22 cellular contexts compared by ENCODE assay signal in genomic region chr4:141746026-141746425, GRCh38.
DNase-seq lines count a peak whose midpoint lies in the region; ATAC-seq and TF ChIP-seq lines count a peak whose summit lies in the region.
"Had no signal": no experiment of that assay in that cellular context is flagged by ENCODE, and none has a peak within 500 bp of the region (broad histone marks: within the 10 kb centered on the region; RNA-seq: fewer than 3 reads in every experiment).

No MANE protein-coding gene starts in this region.

- H3K9ac ChIP-seq in PC-3 (ENCODE audit: low read length) (no peak overlapping the region), MM.1S (ENCODE audit: low read length) (no peak overlapping the region)
- H3K9ac ChIP-seq: BLaER1 treated with 17β-estradiol and CSF1 and Interleukin-3, amounts not matched to agents 10 nM and 100 nM had no signal

- POLR2A ChIA-PET in PC-3 (lab: Charles Lee; ENCODE audit: unreplicated experiment) = no interaction called here

- intact Hi-C loops in PC-3 (cut with micrococcal nuclease) = no loop called here

- no peaks in the 10 kb centered on the region for H3F3A ChIP-seq in PC-3 (ENCODE audit: low read length, unreplicated experiment)
- H3F3A ChIP-seq in MM.1S (ENCODE audit: insufficient read depth, low read length) = no peaks in the 10 kb centered on the region

- CTCF ChIA-PET in PC-3 (lab: Charles Lee) = no interaction called here

- no peaks in the 10 kb centered on the region for H3K9me2 ChIP-seq in PC-3 (replicated peaks; ENCODE audit: low read length)
- H3K9me2 ChIP-seq in MM.1S (replicated peaks; ENCODE audit: insufficient read depth, low read length) = no peaks in the 10 kb centered on the region

- TF ChIP-seq CTCF in PC-3 (conservative IDR thresholded peaks at IDR 0.05; ENCODE audit: low read depth, low read length) = no peak
- TF ChIP-seq CTCF in fibroblast of the aortic adventitia (IDR thresholded peaks at IDR 0.05; ENCODE audit: insufficient read depth, low read length) = no peak
- no peak for TF ChIP-seq CTCF in MM.1S (IDR thresholded peaks at IDR 0.05; ENCODE audit: low read length)

- H3K36me3 ChIP-seq in PC-3 (ENCODE audit: low read depth, low read length) = no peaks in the 10 kb centered on the region
- no peaks in the 10 kb centered on the region for H3K36me3 ChIP-seq in MM.1S (replicated peaks; ENCODE audit: insufficient read depth, low read length)
- H3K36me3 ChIP-seq: BLaER1 treated with 17β-estradiol and CSF1 and Interleukin-3, amounts not matched to agents 10 nM and 100 nM had no signal

- no peaks in the 10 kb centered on the region for H3K79me2 ChIP-seq in PC-3 (ENCODE audit: low read length)
- no peaks in the 10 kb centered on the region for H3K79me2 ChIP-seq in MM.1S (ENCODE audit: low read length)

- no peak overlapping the region for H3K27ac ChIP-seq in PC-3 (ENCODE audit: low read length)
- H3K27ac ChIP-seq in MM.1S (ENCODE audit: low read length) = no peak overlapping the region
- H3K27ac ChIP-seq: 22Rv1; A549; BLaER1 treated with 17β-estradiol and CSF1 and Interleukin-3, amounts not matched to agents 10 nM and 100 nM; C4-2B had no signal

- H3K4me1 ChIP-seq in PC-3 (ENCODE audit: insufficient read depth, low read length) = no peaks in the 10 kb centered on the region
- no peaks in the 10 kb centered on the region for H3K4me1 ChIP-seq in MM.1S (ENCODE audit: low read length)
- H3K4me1 ChIP-seq: A549; BLaER1 treated with 17β-estradiol and CSF1 and Interleukin-3, amounts not matched to agents 10 nM and 100 nM; Caco-2 had no signal

- H4K20me1 ChIP-seq in PC-3 (ENCODE audit: low read length) = no peaks in the 10 kb centered on the region
- no peaks in the 10 kb centered on the region for H4K20me1 ChIP-seq in MM.1S (ENCODE audit: insufficient read depth, low read length)
- H4K20me1 ChIP-seq: BLaER1 treated with 17β-estradiol and CSF1 and Interleukin-3, amounts not matched to agents 10 nM and 100 nM had no signal

- H3K4me3 ChIP-seq in PC-3 (ENCODE audit: low read length) (no peak overlapping the region), fibroblast of the aortic adventitia (ENCODE audit: low read depth, low read length) (no peak overlapping the region), MM.1S (ENCODE audit: low read length) (no peak overlapping the region)
- H3K4me3 ChIP-seq: A549; BLaER1 treated with 17β-estradiol and CSF1 and Interleukin-3, amounts not matched to agents 10 nM and 100 nM; GM12878 had no signal

- 0 out of 2 replicates have a peak, but pooled peaks have one; percentile 13 for ATAC-seq in PC-3
- ATAC-seq: A549; CD8-positive, alpha-beta T cell; GM12878 had no signal

- H3K27me3 ChIP-seq in PC-3 (ENCODE audit: low read length) (no peaks in the 10 kb centered on the region), MM.1S (replicated peaks; ENCODE audit: insufficient read depth, low read length) (no peaks in the 10 kb centered on the region)
- H3K27me3 ChIP-seq: BLaER1 treated with 17β-estradiol and CSF1 and Interleukin-3, amounts not matched to agents 10 nM and 100 nM had no signal

- H3K9me3 ChIP-seq in PC-3 (ENCODE audit: low read length) = no peaks in the 10 kb centered on the region
- no peaks in the 10 kb centered on the region for H3K9me3 ChIP-seq in MM.1S (replicated peaks; ENCODE audit: insufficient read depth, low read length)
- H3K9me3 ChIP-seq: Caco-2 had no signal

- H2AFZ ChIP-seq in PC-3 (ENCODE audit: low read length) (no peak overlapping the region), MM.1S (ENCODE audit: low read length) (no peak overlapping the region)

- BruUV-seq in PC-3 (replicated peaks; lab: Mats Ljungman, UMichigan) = no TSS peak

- peak; percentile 22 for DNase-seq in PC-3
- peak; percentile 45 for DNase-seq in dermis blood vessel endothelial cell
- DNase-seq in fibroblast of the aortic adventitia (ENCODE audit: low read depth) = peak; percentile 24
- DNase-seq in DMS 273 (lab: John Stamatoyannopoulos, UW; ENCODE audit: unreplicated experiment) = no peak
- DNase-seq in MM.1S = no peak
- DNase-seq: AML-193; Caco-2; Calu3; CD4-positive, alpha-beta T cell; CD8-positive, alpha-beta T cell; DMS 273 treated with DMSO at 0.1 percent for 48 hours; DMS153; DMS53; DMS79; DND-41; EL; GDM1 had no signal

- H3K4me2 ChIP-seq in PC-3 (ENCODE audit: low read length) = no peak overlapping the region
- H3K4me2 ChIP-seq in MM.1S (ENCODE audit: low read depth, low read length) = no peak overlapping the region
- H3K4me2 ChIP-seq: A549; BLaER1 treated with 17β-estradiol and CSF1 and Interleukin-3, amounts not matched to agents 10 nM and 100 nM had no signal

Comparison
In these comparisons a context has a peak if more than half of its experiments do, and no peak if none do; other contexts are left out.
1. DNase-seq: peak in PC-3 (single experiment), dermis blood vessel endothelial cell (single experiment) and fibroblast of the aortic adventitia (single experiment); none in DMS 273 (single experiment) and MM.1S (single experiment).